In the genomic region with DNA sequence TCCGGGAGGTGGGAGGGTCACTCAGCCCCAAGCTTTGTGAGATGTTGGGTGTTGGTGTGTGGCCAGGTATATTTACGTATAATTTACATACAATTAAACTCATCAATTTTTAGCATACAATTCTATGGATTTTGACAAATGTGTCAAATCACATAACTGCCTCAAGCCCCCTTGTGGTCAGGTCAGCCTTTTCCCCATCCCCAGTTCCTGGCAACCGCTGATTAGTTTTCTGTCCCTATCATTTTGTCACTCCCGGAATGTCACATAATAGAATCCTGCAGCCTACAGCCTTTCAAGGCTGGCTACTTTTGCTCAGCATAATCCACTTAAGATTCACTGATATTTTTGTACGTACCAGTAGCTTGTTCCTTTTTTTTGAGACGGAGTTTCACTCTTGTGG, we compare ENCODE assay signal across 14 cellular contexts. TPM values are rescaled to one million over a fixed set of nuclear protein-coding genes. Genes with fewer than 3 reads are reported as not detected.
DNase-seq lines count a peak whose midpoint lies in the region; ATAC-seq and TF ChIP-seq lines count a peak whose summit lies in the region.
"Had no signal": no experiment of that assay in that cellular context is flagged by ENCODE, and none has a peak within 500 bp of the region (broad histone marks: within the 10 kb centered on the region; RNA-seq: fewer than 3 reads in every experiment).

No MANE protein-coding gene starts in this region.

- no peaks in the 10 kb centered on the region for H3K4me1 ChIP-seq in GM23338 (ENCODE audit: insufficient read depth)
- peaks cover 0 to 9% of the 10 kb centered on the region in 2 donors for H3K4me1 ChIP-seq in adrenal gland (replicated peaks in 1 of 2)
- H3K4me1 ChIP-seq in foreskin keratinocyte, result peaks cover 6% of the 10 kb centered on the region
- H3K4me1 ChIP-seq: ascending aorta had no signal

- H3K4me2 ChIP-seq in GM23338, result no peak overlapping the region

- H4K20me1 ChIP-seq in GM23338 (replicated peaks; ENCODE audit: insufficient read depth), result no peaks in the 10 kb centered on the region

- WGBS in adrenal gland, 4 donors, result 77 to 84% (median 83%) methylated on average over 6 of the region's 6 CpGs

- no peaks in the 10 kb centered on the region for H3F3A ChIP-seq in GM23338 (replicated peaks; ENCODE audit: low read depth)

- intact Hi-C loops in adrenal gland (cut with DNase I), result no loop called here

- no peak overlapping the region for H3K27ac ChIP-seq in GM23338 (ENCODE audit: low read depth)
- no peak overlapping the region for H3K27ac ChIP-seq in adrenal gland
- H3K27ac ChIP-seq in foreskin keratinocyte, result no peak overlapping the region
- H3K27ac ChIP-seq: ascending aorta, left lung, neutrophil, suprapubic skin had no signal

- H3K36me3 ChIP-seq in GM23338 (ENCODE audit: insufficient read depth) (no peaks in the 10 kb centered on the region), adrenal gland (replicated peaks in 1 of 2) (no peaks in the 10 kb centered on the region)
- H3K36me3 ChIP-seq: ascending aorta, left lung, neutrophil, suprapubic skin had no signal

- H3K4me3 ChIP-seq in GM23338 (no peak overlapping the region), choroid plexus epithelial cell (ENCODE audit: low read depth, low read length) (no peak overlapping the region), adrenal gland (no peak overlapping the region)
- H3K4me3 ChIP-seq: ascending aorta, left lung, suprapubic skin had no signal

- peak; percentile 55 for DNase-seq in GM23338 (ENCODE audit: low spot score)
- peak; percentile 21 for DNase-seq in NOMO-1 treated with dmso at 0.1 percent for 144 hours (lab: John Stamatoyannopoulos, UW; ENCODE audit: unreplicated experiment)
- DNase-seq in choroid plexus epithelial cell (ENCODE audit: low read depth), result no peak
- DNase-seq in progenitor cell of endocrine pancreas (ENCODE audit: low spot score, unreplicated experiment), result no peak
- DNase-seq in adrenal gland, result no peak
- no peak for DNase-seq in foreskin keratinocyte
- DNase-seq: activated CD4-positive, alpha-beta T cell treated with anti-CD3 and anti-CD28 coated beads, Interleukin-2, amount 50 U/mL, for 48 hours; left lung had no signal

- H3K79me2 ChIP-seq in GM23338 (replicated peaks; ENCODE audit: insufficient read depth), result no peaks in the 10 kb centered on the region

- no peaks in the 10 kb centered on the region for H3K27me3 ChIP-seq in GM23338 (ENCODE audit: insufficient read depth)
- H3K27me3 ChIP-seq in adrenal gland, result no peaks in the 10 kb centered on the region
- no peaks in the 10 kb centered on the region for H3K27me3 ChIP-seq in foreskin keratinocyte
- H3K27me3 ChIP-seq: ascending aorta, left lung, suprapubic skin had no signal

- ATAC-seq in GM23338, result peak; percentile 15; the same call in 2 of the 3 replicates
- ATAC-seq in HG03469 (IDR thresholded peaks at IDR 0.05; ENCODE audit: unreplicated experiment), result no peak
- ATAC-seq in foreskin keratinocyte, result no peak
- ATAC-seq: left lung had no signal

- TF ChIP-seq CTCF in GM23338 (conservative IDR thresholded peaks at IDR 0.05; ENCODE audit: low read depth in 2 of 2) (peak; percentile 45 to 66), choroid plexus epithelial cell (conservative IDR thresholded peaks at IDR 0.05; ENCODE audit: low read depth, low read length) (peak; percentile 29), progenitor cell of endocrine pancreas (IDR thresholded peaks at IDR 0.05; ENCODE audit: unreplicated experiment) (peak; percentile 52), adrenal gland (IDR thresholded peaks at IDR 0.05) (no peak), foreskin keratinocyte (conservative IDR thresholded peaks at IDR 0.05) (no peak)

- no peak overlapping the region for H3K4me3 Mint-ChIP-seq in GM23338
- H3K4me3 Mint-ChIP-seq in progenitor cell of endocrine pancreas (ENCODE audit: low read depth), result no peak overlapping the region
- H3K4me3 Mint-ChIP-seq: T-helper 1 cell treated with Interleukin-12 subunit alpha and Interleukin-12 subunit beta and Interleukin-4 antibody, amounts not matched to agents 30 μg/mL and 1 μg/mL, for 36 hours had no signal

- H3K9me3 Mint-ChIP-seq in GM23338 (peaks cover 32% of the 10 kb centered on the region), progenitor cell of endocrine pancreas (ENCODE audit: low read depth) (peaks cover 11% of the 10 kb centered on the region)

- H3K36me3 Mint-ChIP-seq in GM23338 (ENCODE audit: low read depth), result peaks cover 5% of the 10 kb centered on the region; the same call in 1 of the 3 replicates
- peaks cover 4% of the 10 kb centered on the region for H3K36me3 Mint-ChIP-seq in progenitor cell of endocrine pancreas (ENCODE audit: insufficient read depth)

- H3K27ac Mint-ChIP-seq in GM23338 (no peak overlapping the region), progenitor cell of endocrine pancreas (no peak overlapping the region)
- H3K27ac Mint-ChIP-seq: activated T-helper 2 cell treated with anti-CD3 and anti-CD28 coated beads, Interferon-gamma antibody, Interleukin-2, Interleukin-4, amounts not matched to agents 10 μg/mL and 5 μg/mL and 100 μg/mL, durations not matched to agents 14 hours and 24 hours and 36 hours; T-helper 1 cell treated with Interleukin-12 subunit alpha and Interleukin-12 subunit beta and Interleukin-4 antibody, amounts not matched to agents 30 μg/mL and 1 μg/mL, for 36 hours had no signal

- no peak overlapping the region for H2AFZ ChIP-seq in GM23338

- H3K27me3 Mint-ChIP-seq in GM23338 (ENCODE audit: insufficient read depth, low read depth, poor library complexity), result peaks cover 11% of the 10 kb centered on the region
- H3K27me3 Mint-ChIP-seq in progenitor cell of endocrine pancreas, result no peaks in the 10 kb centered on the region

- H3K9me3 ChIP-seq in adrenal gland (replicated peaks in 1 of 3), result peaks cover 0 to 3% (median 0%) of the 10 kb centered on the region in 3 donors
- H3K9me3 ChIP-seq: neutrophil had no signal

- peaks cover 14% of the 10 kb centered on the region for H3K4me1 Mint-ChIP-seq in GM23338
- H3K4me1 Mint-ChIP-seq in progenitor cell of endocrine pancreas (ENCODE audit: low read depth), result peaks cover 25% of the 10 kb centered on the region

- no peaks in the 10 kb centered on the region for H3K9me2 ChIP-seq in GM23338 (ENCODE audit: insufficient read depth)

- no peak for TF ChIP-seq POLR2A in adrenal gland (IDR thresholded peaks at IDR 0.05)

TF ChIP-seq in GM23338, 12 proteins besides CTCF, POLR2A, EP300 and RAD21:
- TF ChIP-seq, protein P1, sequence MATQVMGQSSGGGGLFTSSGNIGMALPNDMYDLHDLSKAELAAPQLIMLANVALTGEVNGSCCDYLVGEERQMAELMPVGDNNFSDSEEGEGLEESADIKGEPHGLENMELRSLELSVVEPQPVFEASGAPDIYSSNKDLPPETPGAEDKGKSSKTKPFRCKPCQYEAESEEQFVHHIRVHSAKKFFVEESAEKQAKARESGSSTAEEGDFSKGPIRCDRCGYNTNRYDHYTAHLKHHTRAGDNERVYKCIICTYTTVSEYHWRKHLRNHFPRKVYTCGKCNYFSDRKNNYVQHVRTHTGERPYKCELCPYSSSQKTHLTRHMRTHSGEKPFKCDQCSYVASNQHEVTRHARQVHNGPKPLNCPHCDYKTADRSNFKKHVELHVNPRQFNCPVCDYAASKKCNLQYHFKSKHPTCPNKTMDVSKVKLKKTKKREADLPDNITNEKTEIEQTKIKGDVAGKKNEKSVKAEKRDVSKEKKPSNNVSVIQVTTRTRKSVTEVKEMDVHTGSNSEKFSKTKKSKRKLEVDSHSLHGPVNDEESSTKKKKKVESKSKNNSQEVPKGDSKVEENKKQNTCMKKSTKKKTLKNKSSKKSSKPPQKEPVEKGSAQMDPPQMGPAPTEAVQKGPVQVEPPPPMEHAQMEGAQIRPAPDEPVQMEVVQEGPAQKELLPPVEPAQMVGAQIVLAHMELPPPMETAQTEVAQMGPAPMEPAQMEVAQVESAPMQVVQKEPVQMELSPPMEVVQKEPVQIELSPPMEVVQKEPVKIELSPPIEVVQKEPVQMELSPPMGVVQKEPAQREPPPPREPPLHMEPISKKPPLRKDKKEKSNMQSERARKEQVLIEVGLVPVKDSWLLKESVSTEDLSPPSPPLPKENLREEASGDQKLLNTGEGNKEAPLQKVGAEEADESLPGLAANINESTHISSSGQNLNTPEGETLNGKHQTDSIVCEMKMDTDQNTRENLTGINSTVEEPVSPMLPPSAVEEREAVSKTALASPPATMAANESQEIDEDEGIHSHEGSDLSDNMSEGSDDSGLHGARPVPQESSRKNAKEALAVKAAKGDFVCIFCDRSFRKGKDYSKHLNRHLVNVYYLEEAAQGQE (IDR thresholded peaks at IDR 0.05; ENCODE audit: unreplicated experiment), result no peak
- TF ChIP-seq EZH2phosphoT487 (IDR thresholded peaks at IDR 0.05; ENCODE audit: unreplicated experiment), result no peak
- TF ChIP-seq EZH2 (IDR thresholded peaks at IDR 0.05; ENCODE audit: low read depth, unreplicated experiment), result no peak
- no peak for TF ChIP-seq JUNB (IDR thresholded peaks at IDR 0.05; ENCODE audit: unreplicated experiment)
- TF ChIP-seq, protein P2, sequence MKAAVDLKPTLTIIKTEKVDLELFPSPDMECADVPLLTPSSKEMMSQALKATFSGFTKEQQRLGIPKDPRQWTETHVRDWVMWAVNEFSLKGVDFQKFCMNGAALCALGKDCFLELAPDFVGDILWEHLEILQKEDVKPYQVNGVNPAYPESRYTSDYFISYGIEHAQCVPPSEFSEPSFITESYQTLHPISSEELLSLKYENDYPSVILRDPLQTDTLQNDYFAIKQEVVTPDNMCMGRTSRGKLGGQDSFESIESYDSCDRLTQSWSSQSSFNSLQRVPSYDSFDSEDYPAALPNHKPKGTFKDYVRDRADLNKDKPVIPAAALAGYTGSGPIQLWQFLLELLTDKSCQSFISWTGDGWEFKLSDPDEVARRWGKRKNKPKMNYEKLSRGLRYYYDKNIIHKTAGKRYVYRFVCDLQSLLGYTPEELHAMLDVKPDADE (IDR thresholded peaks at IDR 0.05), result no peak
- TF ChIP-seq STAT1 (IDR thresholded peaks at IDR 0.05; ENCODE audit: unreplicated experiment), result no peak

RNA-seq across cellular contexts. Expression of a gene that starts 19.4 kb away (rescaled TPM):
- total RNA-seq in GM23338 (2014; rRNA removed; shearing (Covaris generic)), result 0.87 and 2.1 TPM in 2 replicates
- polyA plus RNA-seq in GM23338 (2016; fragmentation: Nextera tagmentation; extraction: Ambion mirVana) (0.75 and 0.89 TPM in 2 replicates), adrenal gland (10 to 100 TPM in 2 of 3 donors, 1 to 10 TPM in 1; 4.2 to 31.2 (median 14.6) TPM), foreskin keratinocyte (11.1 and 12.0 TPM in 2 replicates)
- total RNA-seq in progenitor cell of endocrine pancreas (69.0 and 75.0 TPM in 2 replicates), adrenal gland (10 to 100 TPM; 14.7 to 37.3 (median 28.1) TPM), foreskin keratinocyte (15.0 and 16.3 TPM in 2 replicates)

Comparison
In these comparisons a context has a peak if more than half of its experiments do, and no peak if none do; other contexts are left out.
1. DNase-seq: peak in GM23338 (single experiment) and NOMO-1 treated with dmso at 0.1 percent for 144 hours (single experiment); none in choroid plexus epithelial cell (single experiment), progenitor cell of endocrine pancreas (single experiment), adrenal gland (0 of 7) and foreskin keratinocyte (0 of 2).
2. CTCF ChIP-seq: peak in GM23338 (2 of 2), choroid plexus epithelial cell (single experiment) and progenitor cell of endocrine pancreas (single experiment); none in adrenal gland (0 of 6) and foreskin keratinocyte (single experiment).